In the genomic region with DNA sequence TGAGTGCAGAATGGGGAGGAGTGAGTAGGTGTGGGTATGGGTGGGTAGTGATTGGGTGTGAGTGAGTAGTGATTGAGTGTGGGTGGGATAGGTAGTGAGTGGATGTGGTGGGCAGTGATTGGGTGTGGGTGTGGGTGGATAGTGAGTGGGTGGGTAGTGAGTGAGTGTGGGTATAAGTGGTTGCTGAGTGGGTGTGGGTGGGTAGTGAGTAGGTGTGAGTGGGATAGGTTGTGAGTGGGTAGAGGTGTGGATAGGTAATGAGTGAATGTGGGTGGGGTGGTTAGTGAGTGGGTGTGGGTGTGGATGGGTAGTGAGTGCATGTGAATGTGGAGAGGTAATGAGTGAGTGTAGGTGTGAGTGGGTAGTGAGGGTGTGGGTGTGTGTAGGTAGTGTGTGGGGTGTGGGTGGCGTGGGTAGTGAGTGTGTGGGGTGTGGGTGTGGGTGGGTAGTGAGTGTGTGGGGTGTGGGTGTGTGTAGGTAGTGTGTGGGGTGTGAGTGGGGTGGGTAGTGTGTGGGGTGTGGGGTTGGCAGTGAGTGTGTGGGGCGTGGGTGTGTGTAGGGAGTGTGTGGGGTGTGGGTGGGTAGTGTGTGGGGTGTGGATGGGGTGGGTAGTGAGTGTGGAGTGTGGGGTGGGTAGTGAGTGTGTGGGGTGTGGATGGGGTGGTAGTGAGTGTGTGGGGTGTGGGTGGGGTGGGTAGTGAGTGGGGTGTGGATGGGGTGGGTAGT, we compare ENCODE assay signal across 2 cellular contexts.
TF ChIP-seq lines count a peak whose summit lies in the region.

No MANE protein-coding gene starts in this region.

TF ChIP-seq in WTC11, 78 proteins besides CTCF, POLR2A, EP300 and RAD21:
- TF ChIP-seq, protein P1, sequence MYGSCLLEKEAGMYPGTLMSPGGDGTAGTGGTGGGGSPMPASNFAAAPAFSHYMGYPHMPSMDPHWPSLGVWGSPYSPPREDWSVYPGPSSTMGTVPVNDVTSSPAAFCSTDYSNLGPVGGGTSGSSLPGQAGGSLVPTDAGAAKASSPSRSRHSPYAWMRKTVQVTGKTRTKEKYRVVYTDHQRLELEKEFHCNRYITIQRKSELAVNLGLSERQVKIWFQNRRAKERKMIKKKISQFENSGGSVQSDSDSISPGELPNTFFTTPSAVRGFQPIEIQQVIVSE (CRISPR knock-in tag; IDR thresholded peaks at IDR 0.05; ENCODE audit: borderline replicate concordance) = no peak
- TF ChIP-seq GABPB1 (CRISPR knock-in tag; IDR thresholded peaks at IDR 0.05) (no peak), JAZF1 (CRISPR knock-in tag; IDR thresholded peaks at IDR 0.05) (no peak), SP1 (CRISPR knock-in tag; conservative IDR thresholded peaks at IDR 0.05) (no peak), HMGA2 (CRISPR knock-in tag; IDR thresholded peaks at IDR 0.05) (no peak), FOXP1 (CRISPR knock-in tag; IDR thresholded peaks at IDR 0.05; ENCODE audit: borderline replicate concordance) (no peak), ZNF416 (CRISPR knock-in tag; IDR thresholded peaks at IDR 0.05) (no peak), ZNF671 (CRISPR knock-in tag; IDR thresholded peaks at IDR 0.05) (no peak), ZBTB21 (CRISPR knock-in tag; IDR thresholded peaks at IDR 0.05; ENCODE audit: borderline replicate concordance) (no peak)
- TF ChIP-seq, protein P2, sequence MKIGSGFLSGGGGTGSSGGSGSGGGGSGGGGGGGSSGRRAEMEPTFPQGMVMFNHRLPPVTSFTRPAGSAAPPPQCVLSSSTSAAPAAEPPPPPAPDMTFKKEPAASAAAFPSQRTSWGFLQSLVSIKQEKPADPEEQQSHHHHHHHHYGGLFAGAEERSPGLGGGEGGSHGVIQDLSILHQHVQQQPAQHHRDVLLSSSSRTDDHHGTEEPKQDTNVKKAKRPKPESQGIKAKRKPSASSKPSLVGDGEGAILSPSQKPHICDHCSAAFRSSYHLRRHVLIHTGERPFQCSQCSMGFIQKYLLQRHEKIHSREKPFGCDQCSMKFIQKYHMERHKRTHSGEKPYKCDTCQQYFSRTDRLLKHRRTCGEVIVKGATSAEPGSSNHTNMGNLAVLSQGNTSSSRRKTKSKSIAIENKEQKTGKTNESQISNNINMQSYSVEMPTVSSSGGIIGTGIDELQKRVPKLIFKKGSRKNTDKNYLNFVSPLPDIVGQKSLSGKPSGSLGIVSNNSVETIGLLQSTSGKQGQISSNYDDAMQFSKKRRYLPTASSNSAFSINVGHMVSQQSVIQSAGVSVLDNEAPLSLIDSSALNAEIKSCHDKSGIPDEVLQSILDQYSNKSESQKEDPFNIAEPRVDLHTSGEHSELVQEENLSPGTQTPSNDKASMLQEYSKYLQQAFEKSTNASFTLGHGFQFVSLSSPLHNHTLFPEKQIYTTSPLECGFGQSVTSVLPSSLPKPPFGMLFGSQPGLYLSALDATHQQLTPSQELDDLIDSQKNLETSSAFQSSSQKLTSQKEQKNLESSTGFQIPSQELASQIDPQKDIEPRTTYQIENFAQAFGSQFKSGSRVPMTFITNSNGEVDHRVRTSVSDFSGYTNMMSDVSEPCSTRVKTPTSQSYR (CRISPR knock-in tag; IDR thresholded peaks at IDR 0.05) = no peak
- TF ChIP-seq, protein P3, sequence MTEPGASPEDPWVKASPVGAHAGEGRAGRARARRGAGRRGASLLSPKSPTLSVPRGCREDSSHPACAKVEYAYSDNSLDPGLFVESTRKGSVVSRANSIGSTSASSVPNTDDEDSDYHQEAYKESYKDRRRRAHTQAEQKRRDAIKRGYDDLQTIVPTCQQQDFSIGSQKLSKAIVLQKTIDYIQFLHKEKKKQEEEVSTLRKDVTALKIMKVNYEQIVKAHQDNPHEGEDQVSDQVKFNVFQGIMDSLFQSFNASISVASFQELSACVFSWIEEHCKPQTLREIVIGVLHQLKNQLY (CRISPR knock-in tag; IDR thresholded peaks at IDR 0.05) = no peak

TF ChIP-seq in H1, 55 proteins besides CTCF, POLR2A, EP300 and RAD21:
- no peak for TF ChIP-seq JUND (IDR thresholded peaks at IDR 0.05; ENCODE audit: low read length)
